ENCODE assay signal across 25 cellular contexts in the genomic region with DNA sequence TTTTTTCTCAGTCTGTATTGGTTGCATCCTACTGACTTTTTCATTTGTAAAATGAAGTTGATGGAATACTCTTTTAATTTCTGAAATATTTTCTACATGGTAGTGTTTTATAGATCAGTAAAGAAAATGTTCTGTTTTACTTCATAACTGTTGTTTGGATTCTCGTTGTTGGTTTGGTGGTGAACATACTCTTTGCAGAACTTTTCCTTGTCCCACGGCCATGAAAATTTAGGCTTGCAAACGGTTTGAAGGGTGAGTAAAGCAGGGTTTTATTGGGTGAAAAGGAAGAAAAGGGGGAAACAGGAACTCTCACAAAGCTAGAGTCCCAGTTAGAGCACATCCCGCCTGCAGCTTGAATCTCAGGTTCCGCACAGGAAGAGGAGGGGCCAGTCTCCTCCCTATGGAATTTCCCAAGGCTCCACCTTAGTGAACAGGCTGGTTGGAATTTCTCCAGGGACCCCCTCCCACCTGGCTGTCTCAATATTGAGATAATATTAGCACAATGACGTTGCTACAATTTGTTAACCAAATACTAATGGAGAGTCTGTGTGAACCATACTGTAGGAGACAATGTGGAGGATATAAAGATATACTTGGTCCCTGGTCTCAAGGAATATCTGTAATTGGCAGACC. TPM values are rescaled to one million over a fixed set of nuclear protein-coding genes. Genes with fewer than 3 reads are reported as not detected.
DNase-seq lines count a peak whose midpoint lies in the region; ATAC-seq, FAIRE-seq and TF ChIP-seq lines count a peak whose summit lies in the region.
"Had no signal": no experiment of that assay in that cellular context is flagged by ENCODE, and none has a peak within 500 bp of the region (broad histone marks: within the 10 kb centered on the region; RNA-seq: fewer than 3 reads in every experiment).

No MANE protein-coding gene starts in this region.

- H3K27ac Mint-ChIP-seq in CD8-positive, alpha-beta memory T cell = peak overlapping the region in 4 of 8 donors; percentile 12 to 58 (median 20)
- no peak overlapping the region for H3K27ac Mint-ChIP-seq in activated naive CD4-positive, alpha-beta T cell treated with anti-CD3 and anti-CD28 coated beads, Interleukin-2, amount 10 ng/mL, durations not matched to agents 7 days and 5 days
- H3K27ac Mint-ChIP-seq: brain; T-helper 1 cell treated with Interleukin-12 subunit alpha and Interleukin-12 subunit beta and Interleukin-4 antibody, amounts not matched to agents 30 μg/mL and 1 μg/mL, for 36 hours had no signal

- no peaks in the 10 kb centered on the region for H3K9me3 Mint-ChIP-seq in CD8-positive, alpha-beta memory T cell
- H3K9me3 Mint-ChIP-seq in activated naive CD4-positive, alpha-beta T cell treated with anti-CD3 and anti-CD28 coated beads, Interleukin-2, amount 10 ng/mL, durations not matched to agents 7 days and 5 days = peaks cover 3% of the 10 kb centered on the region
- H3K9me3 Mint-ChIP-seq: T-helper 1 cell treated with Interleukin-12 subunit alpha and Interleukin-12 subunit beta and Interleukin-4 antibody, amounts not matched to agents 30 μg/mL and 1 μg/mL, for 36 hours had no signal

- H3K36me3 ChIP-seq in HepG2 (replicated peaks in 1 of 2; ENCODE audit: control insufficient read depth in 1 of 2, insufficient read depth in 2 of 2, low read length in 2 of 2) (peaks cover 3 to 9% of the 10 kb centered on the region in 2 experiments; a peak in 4 of 5 replicates), right lobe of liver (no peaks in the 10 kb centered on the region), PC-3 (ENCODE audit: low read depth, low read length) (peaks cover 12% of the 10 kb centered on the region)
- H3K36me3 ChIP-seq in CD8-positive, alpha-beta memory T cell (ENCODE audit: insufficient read depth, low read length) = no peaks in the 10 kb centered on the region
- H3K36me3 ChIP-seq: BE2C, lower lobe of right lung had no signal

- ATAC-seq in HepG2 = peak; percentile 65
- no peak for ATAC-seq in right lobe of liver
- no peak for ATAC-seq in PC-3
- ATAC-seq in GM21576 (IDR thresholded peaks at IDR 0.05; ENCODE audit: unreplicated experiment) = no peak
- ATAC-seq: gastroesophageal sphincter, lower lobe of right lung had no signal

- H4K20me1 ChIP-seq in HepG2 (ENCODE audit: insufficient read depth, low read length) (no peaks in the 10 kb centered on the region; the same call in 1 of the 2 replicates), PC-3 (ENCODE audit: low read length) (peaks cover 41% of the 10 kb centered on the region)

- intact Hi-C loops in HepG2 (cut with micrococcal nuclease; ENCODE audit: unreplicated experiment) (no loop called here), right lobe of liver (cut with DNase I) (no loop called here), PC-3 (cut with micrococcal nuclease) (loop anchor here (5.0 kb wide), 1 partner anchor 53 kb away; no protein-coding TSS in a partner anchor)

- CTCF ChIA-PET in HepG2 (lab: Yijun Ruan, JAX; ENCODE audit: low intra/inter-chr PET ratio, low total read pairs) (no interaction called here), PC-3 (lab: Charles Lee) (no interaction called here)
- CTCF ChIA-PET in CD8-positive, alpha-beta memory T cell (lab: Charles Lee) = no interaction called here
- CTCF ChIA-PET in activated naive CD4-positive, alpha-beta T cell treated with anti-CD3 and anti-CD28 coated beads, Interleukin-2, amount 10 ng/mL, durations not matched to agents 7 days and 5 days (lab: Charles Lee) = no interaction called here

- H3K9ac ChIP-seq in HepG2 (ENCODE audit: insufficient read depth, low read depth, low read length) (no peak overlapping the region), PC-3 (ENCODE audit: low read length) (no peak overlapping the region)

- no peaks in the 10 kb centered on the region for H3K27me3 ChIP-seq in HepG2 (ENCODE audit: control insufficient read depth in 1 of 2, insufficient read depth in 2 of 2, low read length in 2 of 2)
- no peaks in the 10 kb centered on the region for H3K27me3 ChIP-seq in right lobe of liver
- H3K27me3 ChIP-seq in PC-3 (ENCODE audit: low read length) = no peaks in the 10 kb centered on the region
- H3K27me3 ChIP-seq in CD8-positive, alpha-beta memory T cell (ENCODE audit: insufficient read depth, low read length, poor library complexity, severe bottlenecking) = no peaks in the 10 kb centered on the region
- H3K27me3 ChIP-seq: BE2C, gastroesophageal sphincter, MG63 had no signal

- H3F3A ChIP-seq in PC-3 (ENCODE audit: low read length, unreplicated experiment) = peaks cover 7% of the 10 kb centered on the region

- no peaks in the 10 kb centered on the region for H3K27me3 Mint-ChIP-seq in CD8-positive, alpha-beta memory T cell
- H3K27me3 Mint-ChIP-seq in activated naive CD4-positive, alpha-beta T cell treated with anti-CD3 and anti-CD28 coated beads, Interleukin-2, amount 10 ng/mL, durations not matched to agents 7 days and 5 days = no peaks in the 10 kb centered on the region

- peaks cover 78 to 90% (median 90%) of the 10 kb centered on the region in 3 donors for H3K4me1 Mint-ChIP-seq in CD8-positive, alpha-beta memory T cell
- peaks cover 73% of the 10 kb centered on the region for H3K4me1 Mint-ChIP-seq in activated naive CD4-positive, alpha-beta T cell treated with anti-CD3 and anti-CD28 coated beads, Interleukin-2, amount 10 ng/mL, durations not matched to agents 7 days and 5 days

- TF ChIP-seq CTCF in HepG2 (CRISPR knock-in tag; IDR thresholded peaks at IDR 0.05) = no peak
- no peak for TF ChIP-seq CTCF in right lobe of liver (IDR thresholded peaks at IDR 0.05)
- TF ChIP-seq CTCF in PC-3 (conservative IDR thresholded peaks at IDR 0.05; ENCODE audit: low read depth, low read length) = no peak

- DNase-seq in HepG2 (ENCODE audit: low spot score) (peak; percentile 76), right lobe of liver (no peak), PC-3 (peak; percentile 17), erythroblast (lab: John Stamatoyannopoulos, UW) (peak; percentile 11 to 21), KG1 (lab: John Stamatoyannopoulos, UW) (no peak)
- DNase-seq in CD8-positive, alpha-beta memory T cell = no peak
- DNase-seq in activated naive CD4-positive, alpha-beta T cell treated with anti-CD3 and anti-CD28 coated beads, Interleukin-2, amount 10 ng/mL, durations not matched to agents 7 days and 5 days = no peak
- DNase-seq: activated CD4-positive, alpha-beta T cell treated with anti-CD3 and anti-CD28 coated beads, Interleukin-2, amount 50 U/mL, for 48 hours; activated CD8-positive, alpha-beta memory T cell treated with anti-CD3 and anti-CD28 coated beads, Interleukin-2, amount 50 U/mL, for 4 hours; BE2C; lower lobe of right lung; MG63; NCI-H2081; NCI-H226; NCI-H774; stimulated activated CD8-positive, alpha-beta memory T cell treated with anti-CD3 and anti-CD28 coated beads, Interleukin-4, amount 100 ng/mL, for 48 hours; substantia nigra had no signal

- H3K4me2 ChIP-seq in HepG2 (ENCODE audit: low read depth, low read length) (no peak overlapping the region), PC-3 (ENCODE audit: low read length) (peak overlapping the region; percentile 70)

- H3K27ac ChIP-seq in HepG2 (ENCODE audit: extremely low read length, insufficient read depth, low read length) (peak overlapping the region; percentile 35), right lobe of liver (no peak overlapping the region), PC-3 (ENCODE audit: low read length) (no peak overlapping the region)
- no peak overlapping the region for H3K27ac ChIP-seq in CD8-positive, alpha-beta memory T cell (ENCODE audit: low read depth, low read length)
- H3K27ac ChIP-seq: gastroesophageal sphincter, lower lobe of right lung, RWPE1, SK-N-MC had no signal

- 74% methylated on average over 6 of the region's 6 CpGs for WGBS in HepG2 (ENCODE audit: low lambda C conversion rate)
- WGBS in right lobe of liver (ENCODE audit: insufficient coverage, low coverage, low lambda C conversion rate, missing lambda C conversion rate) = 86% methylated on average over 5 of the region's 6 CpGs

- no peak overlapping the region for H2AFZ ChIP-seq in HepG2 (ENCODE audit: low read length)
- H2AFZ ChIP-seq in PC-3 (ENCODE audit: low read length) = no peak overlapping the region

- H3K79me2 ChIP-seq in HepG2 (ENCODE audit: insufficient read depth, low read length) (peaks cover 89% of the 10 kb centered on the region), PC-3 (ENCODE audit: low read length) (peaks cover 98% of the 10 kb centered on the region)

- H3K36me3 Mint-ChIP-seq in CD8-positive, alpha-beta memory T cell = peaks cover 6 to 45% (median 10%) of the 10 kb centered on the region in 3 donors
- H3K36me3 Mint-ChIP-seq in activated naive CD4-positive, alpha-beta T cell treated with anti-CD3 and anti-CD28 coated beads, Interleukin-2, amount 10 ng/mL, durations not matched to agents 7 days and 5 days = peaks cover 54% of the 10 kb centered on the region

- no peak for TF ChIP-seq EP300 in HepG2 (IDR thresholded peaks at IDR 0.05; ENCODE audit: low read depth in 2 of 2, low read length in 2 of 2)
- no peak for TF ChIP-seq EP300 in HepG2 (CRISPR knock-in tag; IDR thresholded peaks at IDR 0.05; ENCODE audit: borderline replicate concordance)

- TF ChIP-seq POLR2A in HepG2 (IDR thresholded peaks at IDR 0.05; ENCODE audit: insufficient read depth in 1 of 2, low read depth in 2 of 2, low read length in 2 of 2) = no peak
- no peak for TF ChIP-seq POLR2A in right lobe of liver (IDR thresholded peaks at IDR 0.05)
- TF ChIP-seq POLR2A in erythroblast (IDR thresholded peaks at IDR 0.05; ENCODE audit: low read length) = no peak

- H3K9me3 ChIP-seq in HepG2 (ENCODE audit: low read length) (no peaks in the 10 kb centered on the region), right lobe of liver (peaks cover 0 to 4% (median 0%) of the 10 kb centered on the region in 4 donors), PC-3 (ENCODE audit: low read length) (no peaks in the 10 kb centered on the region)
- no peaks in the 10 kb centered on the region for H3K9me3 ChIP-seq in CD8-positive, alpha-beta memory T cell (ENCODE audit: low read length)
- H3K9me3 ChIP-seq: BE2C, gastroesophageal sphincter, lower lobe of right lung, MG63 had no signal

- in situ Hi-C loops in HepG2 (cut with HindIII; ENCODE audit: extremely low pct_ligation_motif_present, low pct_unique_long_range_greater_than_20kb) = no loop called here

- no peak overlapping the region for H3K4me3 ChIP-seq in HepG2 (replicated peaks in 1 of 3; ENCODE audit: insufficient read depth in 1 of 3, low read depth in 2 of 3, low read length in 3 of 3)
- H3K4me3 ChIP-seq in right lobe of liver = no peak overlapping the region
- peak overlapping the region; percentile 40 for H3K4me3 ChIP-seq in PC-3 (ENCODE audit: low read length)
- H3K4me3 ChIP-seq in CD8-positive, alpha-beta memory T cell (ENCODE audit: low read length) = no peak overlapping the region
- H3K4me3 ChIP-seq: gastroesophageal sphincter, lower lobe of right lung, MG63, SK-N-MC had no signal

- no peak for TF ChIP-seq RAD21 in HepG2 (CRISPR knock-in tag; IDR thresholded peaks at IDR 0.05)

- BruUV-seq in HepG2 (replicated peaks; lab: Mats Ljungman, UMichigan) (no TSS peak), PC-3 (replicated peaks; lab: Mats Ljungman, UMichigan) (no TSS peak)

- H3K4me1 ChIP-seq in HepG2 (ENCODE audit: insufficient read depth, low read length) = peaks cover 65% of the 10 kb centered on the region
- peaks cover 0 to 60% (median 25%) of the 10 kb centered on the region in 4 donors for H3K4me1 ChIP-seq in right lobe of liver
- peaks cover 65% of the 10 kb centered on the region for H3K4me1 ChIP-seq in PC-3 (ENCODE audit: insufficient read depth, low read length)
- peaks cover 71% of the 10 kb centered on the region for H3K4me1 ChIP-seq in CD8-positive, alpha-beta memory T cell (ENCODE audit: insufficient read depth, low read length)
- H3K4me1 ChIP-seq: BE2C had no signal

- no peaks in the 10 kb centered on the region for H3K9me2 ChIP-seq in PC-3 (replicated peaks; ENCODE audit: low read length)

- FAIRE-seq in HepG2 (lab: Jason Lieb, UNC) = no peak
- FAIRE-seq: colon, keratinocyte had no signal

- POLR2A ChIA-PET in HepG2 (lab: Yijun Ruan, JAX) (no interaction called here), PC-3 (lab: Charles Lee; ENCODE audit: unreplicated experiment) (no interaction called here)
- POLR2A ChIA-PET in CD8-positive, alpha-beta memory T cell (lab: Charles Lee) = no interaction called here

- H3K4me3 Mint-ChIP-seq in CD8-positive, alpha-beta memory T cell = peak overlapping the region in 1 of 7 donors; percentile 59
- H3K4me3 Mint-ChIP-seq in activated naive CD4-positive, alpha-beta T cell treated with anti-CD3 and anti-CD28 coated beads, Interleukin-2, amount 10 ng/mL, durations not matched to agents 7 days and 5 days = no peak overlapping the region
- H3K4me3 Mint-ChIP-seq: T-helper 1 cell treated with Interleukin-12 subunit alpha and Interleukin-12 subunit beta and Interleukin-4 antibody, amounts not matched to agents 30 μg/mL and 1 μg/mL, for 36 hours had no signal

RNA-seq across cellular contexts. Expression of a gene that starts 5.6 kb away (rescaled TPM):
- total RNA-seq in HepG2 (2016; rRNA removed; fragmentation: Illumina TruSeq; extraction: Trizol) (62.5 and 116 TPM in 2 replicates), right lobe of liver (100 to 1,000 TPM in 5 of 6 experiments, 10 to 100 TPM in 1; 83.0 to 140 (median 116) TPM), PC-3 (2014; rRNA removed) (185 and 266 TPM in 2 replicates)
- total RNA-seq in HepG2 (2016; cell fraction: cytosol; rRNA removed; fragmentation: Illumina TruSeq; extraction: Trizol; ENCODE audit: low read depth) = 8.2 TPM in 2 replicates
- total RNA-seq in HepG2 (2016; cell fraction: insoluble cytoplasmic fraction; rRNA removed; fragmentation: Illumina TruSeq; extraction: Trizol) = 62.0 and 102 TPM in 2 replicates
- total RNA-seq in HepG2 (2016; cell fraction: membrane; rRNA removed; fragmentation: Illumina TruSeq; extraction: Trizol) = 13.3 and 16.9 TPM in 2 replicates
- 92.4 and 95.6 TPM in 2 replicates for total RNA-seq in HepG2 (2016; cell fraction: nucleus; rRNA removed; fragmentation: Illumina TruSeq; extraction: Trizol)
- polyA plus RNA-seq in HepG2 (2011; rRNA removed) = 83.4 and 85.6 TPM in 2 replicates
- polyA plus RNA-seq in HepG2 (2011; cell fraction: cytosol; rRNA removed) = 27.7 and 44.8 TPM in 2 replicates
- 81.3 and 96.4 TPM in 2 replicates for polyA plus RNA-seq in HepG2 (2011; cell fraction: nucleus; rRNA removed)
- 48.8 and 50.6 TPM in 2 replicates for polyA plus RNA-seq in HepG2 (2012)
- polyA plus RNA-seq in HepG2 (2016; cell fraction: cytosol; fragmentation: Illumina TruSeq; extraction: Trizol; ENCODE audit: low read depth) = 1.5 and 2.6 TPM in 2 replicates
- 67.4 and 83.3 TPM in 2 replicates for polyA plus RNA-seq in HepG2 (2016; cell fraction: insoluble cytoplasmic fraction; fragmentation: Illumina TruSeq; extraction: Trizol; ENCODE audit: low read depth)
- 4.2 and 5.0 TPM in 2 replicates for polyA plus RNA-seq in HepG2 (2016; cell fraction: membrane; fragmentation: Illumina TruSeq; extraction: Trizol; ENCODE audit: low read depth)
- polyA plus RNA-seq in HepG2 (2016; cell fraction: nucleus; fragmentation: Illumina TruSeq; extraction: Trizol; ENCODE audit: insufficient read depth, low read depth) = 96.0 and 96.9 TPM in 2 replicates
- 140 and 143 TPM in 2 replicates for polyA minus RNA-seq in HepG2 (2011; rRNA and poly(A)+ RNA removed; ENCODE audit: low replicate concordance)
- 97.9 and 112 TPM in 2 replicates for polyA minus RNA-seq in HepG2 (2011; cell fraction: cytosol; rRNA and poly(A)+ RNA removed)
- 180 TPM in 2 replicates for polyA minus RNA-seq in HepG2 (2011; cell fraction: nucleus; rRNA and poly(A)+ RNA removed)
- total RNA-seq in CD8-positive, alpha-beta memory T cell = 100 to 1,000 TPM; 162 to 163 TPM
- 71.4 TPM for polyA plus RNA-seq in CD8-positive, alpha-beta memory T cell

Comparison
In these comparisons a context has a peak if more than half of its experiments do, and no peak if none do; other contexts are left out.
1. DNase-seq: peak in HepG2 (single experiment), PC-3 (single experiment) and erythroblast (2 of 2); none in right lobe of liver (0 of 3), KG1 (single experiment), CD8-positive, alpha-beta memory T cell (0 of 5) and activated naive CD4-positive, alpha-beta T cell treated with anti-CD3 and anti-CD28 coated beads, Interleukin-2, amount 10 ng/mL, durations not matched to agents 7 days and 5 days (single experiment).